In the genomic region with DNA sequence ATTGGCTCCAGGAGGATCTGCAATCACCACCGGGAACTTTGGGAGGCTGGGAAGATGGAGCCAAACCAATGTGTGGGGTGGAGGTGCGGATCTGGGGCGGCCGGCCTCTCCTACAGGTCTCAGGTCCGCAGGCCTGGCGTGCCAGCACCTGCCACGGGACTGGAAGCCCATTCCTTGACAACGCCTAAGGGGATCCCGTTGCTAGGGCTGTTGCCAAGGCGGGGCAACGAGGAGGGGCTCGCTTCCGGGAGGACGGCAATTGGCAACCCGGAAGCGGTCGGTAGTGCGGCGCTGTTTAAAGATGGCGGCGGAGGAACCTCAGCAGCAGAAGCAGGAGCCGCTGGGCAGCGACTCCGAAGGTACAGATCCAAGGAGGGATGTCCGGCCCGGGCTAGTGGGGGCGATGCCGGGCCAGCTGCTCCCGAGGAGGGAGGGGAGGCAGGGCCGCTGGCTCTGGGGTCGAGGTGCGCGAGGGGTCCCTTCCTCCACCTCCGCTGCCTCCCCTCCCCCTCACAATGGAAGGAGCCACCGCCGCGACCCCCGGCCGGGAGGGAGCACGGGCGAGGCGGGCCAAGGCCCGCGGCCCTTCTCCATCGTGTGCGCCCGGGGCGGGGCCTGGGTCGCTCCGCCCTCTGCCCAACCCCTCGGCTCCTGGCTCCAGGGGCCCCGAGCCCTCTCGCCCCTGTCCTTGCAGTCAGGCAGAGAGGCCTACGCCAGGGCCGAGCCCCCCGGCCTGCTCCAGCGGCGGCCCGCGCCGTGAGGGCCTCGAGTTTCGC, we compare ENCODE assay signal across 8 cellular contexts.
DNase-seq lines count a peak whose midpoint lies in the region; ATAC-seq and FAIRE-seq lines count a peak whose summit lies in the region.

A gene with protein sequence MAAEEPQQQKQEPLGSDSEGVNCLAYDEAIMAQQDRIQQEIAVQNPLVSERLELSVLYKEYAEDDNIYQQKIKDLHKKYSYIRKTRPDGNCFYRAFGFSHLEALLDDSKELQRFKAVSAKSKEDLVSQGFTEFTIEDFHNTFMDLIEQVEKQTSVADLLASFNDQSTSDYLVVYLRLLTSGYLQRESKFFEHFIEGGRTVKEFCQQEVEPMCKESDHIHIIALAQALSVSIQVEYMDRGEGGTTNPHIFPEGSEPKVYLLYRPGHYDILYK (plus strand): TSS at position 283 of the 776 bp plus-strand sequence. CDS start 19 bp downstream, at position 302.

- peak; percentile 87 for ATAC-seq in GM18907 (IDR thresholded peaks at IDR 0.05; ENCODE audit: unreplicated experiment)
- peak; percentile 91 for ATAC-seq in HG03175 (IDR thresholded peaks at IDR 0.05; ENCODE audit: unreplicated experiment)
- peak; percentile 87 for ATAC-seq in central memory CD8-positive, alpha-beta T cell (replicated peaks; ENCODE audit: extremely low read depth, poor library complexity, severe bottlenecking)

- in situ Hi-C loops in ACHN (cut with HindIII; ENCODE audit: low pct_ligation_motif_present, low pct_unique_long_range_greater_than_20kb, low sequenced_read_pairs): no loop called here

- H3K27me3 Mint-ChIP-seq in central memory CD8-positive, alpha-beta T cell: no peaks in the 10 kb centered on the region

- H3K36me3 Mint-ChIP-seq in central memory CD8-positive, alpha-beta T cell (ENCODE audit: insufficient read depth): peaks cover 37% of the 10 kb centered on the region

- H3K4me3 Mint-ChIP-seq in central memory CD8-positive, alpha-beta T cell: peak within 1 kb of the TSS; percentile 99

- no peaks in the 10 kb centered on the region for H3K9me3 Mint-ChIP-seq in central memory CD8-positive, alpha-beta T cell

- peaks cover 30% of the 10 kb centered on the region for H3K4me1 Mint-ChIP-seq in central memory CD8-positive, alpha-beta T cell

- DNase-seq in ACHN (peak; percentile 88), NCI-H345 (lab: John Stamatoyannopoulos, UW) (peak; percentile 95)
- DNase-seq in activated CD4-positive, CD25-positive, alpha-beta regulatory T cell treated with anti-CD3 and anti-CD28 coated beads, Interleukin-2, amount 50 U/mL, for 16 hours (ENCODE audit: low read depth, low spot score): peak; percentile 76
- peak; percentile 63 to 71 for DNase-seq in central memory CD8-positive, alpha-beta T cell (ENCODE audit: low spot score in 2 of 2)
- DNase-seq in stimulated activated CD4-positive, alpha-beta T cell treated with anti-CD3 and anti-CD28 coated beads, Interleukin-12 subunit alpha, Interleukin-12 subunit beta, amount 100 ng/mL, for 4 hours: peak; percentile 84

- peak; percentile 74 for FAIRE-seq in islet of Langerhans (lab: Jason Lieb, UNC)

- peak within 1 kb of the TSS; percentile 100 for H3K27ac Mint-ChIP-seq in central memory CD8-positive, alpha-beta T cell (ENCODE audit: low read depth)

Comparison
In these comparisons a context has a peak if more than half of its experiments do, and no peak if none do; other contexts are left out.
1. Peak in every context shown above with its lines: DNase-seq and ATAC-seq.